ENCODE assay signal across 1 cellular context in the genomic region with DNA sequence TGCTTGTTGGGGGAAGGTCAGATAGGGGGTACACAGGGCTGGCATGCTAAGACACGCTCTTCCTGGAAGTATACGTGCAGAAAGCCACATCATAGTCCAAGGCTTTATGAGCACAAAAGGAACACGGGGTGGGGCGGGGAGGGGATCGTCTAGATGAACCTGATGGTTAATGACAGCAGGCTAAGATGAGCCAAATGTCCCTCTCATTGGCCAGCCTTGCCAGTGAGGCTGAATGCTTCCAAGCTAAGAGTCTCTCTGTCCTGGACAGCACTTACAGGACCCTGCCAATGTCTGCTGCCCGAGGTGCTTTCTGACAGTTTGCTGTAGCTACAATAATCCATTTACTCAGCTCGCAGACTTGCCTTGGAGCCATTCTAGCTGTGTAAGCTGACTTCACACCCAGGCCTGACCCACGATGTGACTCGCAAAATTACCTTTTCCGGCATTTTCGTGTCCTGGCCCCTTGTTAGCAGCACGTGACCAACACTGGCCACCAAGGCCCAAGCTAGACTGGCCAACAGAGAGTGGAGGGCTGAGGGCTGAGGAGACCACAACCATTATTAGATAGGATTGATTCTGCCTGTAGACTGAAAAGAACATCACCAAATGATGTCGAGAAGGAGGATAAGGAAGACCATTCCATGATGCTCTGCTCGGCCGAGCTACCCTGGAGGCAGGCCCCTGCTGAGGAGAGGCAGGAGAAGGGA.
TF ChIP-seq lines count a peak whose summit lies in the region.

No MANE protein-coding gene starts in this region.

TF ChIP-seq in SK-N-SH, 30 proteins besides CTCF, POLR2A, EP300 and RAD21 (continued from another document):
- TF ChIP-seq, protein P1, sequence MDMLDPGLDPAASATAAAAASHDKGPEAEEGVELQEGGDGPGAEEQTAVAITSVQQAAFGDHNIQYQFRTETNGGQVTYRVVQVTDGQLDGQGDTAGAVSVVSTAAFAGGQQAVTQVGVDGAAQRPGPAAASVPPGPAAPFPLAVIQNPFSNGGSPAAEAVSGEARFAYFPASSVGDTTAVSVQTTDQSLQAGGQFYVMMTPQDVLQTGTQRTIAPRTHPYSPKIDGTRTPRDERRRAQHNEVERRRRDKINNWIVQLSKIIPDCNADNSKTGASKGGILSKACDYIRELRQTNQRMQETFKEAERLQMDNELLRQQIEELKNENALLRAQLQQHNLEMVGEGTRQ (IDR thresholded peaks at IDR 0.05; ENCODE audit: borderline replicate concordance, low read depth, low read length), result no peak
- no peak for TF ChIP-seq NRF1 (IDR thresholded peaks at IDR 0.05; ENCODE audit: low read depth, low read length)
- TF ChIP-seq YY1 (IDR thresholded peaks at IDR 0.05; ENCODE audit: low read depth), result no peak
- TF ChIP-seq NFIC (IDR thresholded peaks at IDR 0.05; ENCODE audit: borderline replicate concordance), result no peak
- no peak for TF ChIP-seq GABPA (IDR thresholded peaks at IDR 0.05; ENCODE audit: low read depth)
- TF ChIP-seq FOXJ3 (CRISPR knock-in tag; IDR thresholded peaks at IDR 0.05), result no peak
- no peak for TF ChIP-seq SIN3A (IDR thresholded peaks at IDR 0.05; ENCODE audit: borderline replicate concordance, low read depth, low read length)
- TF ChIP-seq, protein P2, sequence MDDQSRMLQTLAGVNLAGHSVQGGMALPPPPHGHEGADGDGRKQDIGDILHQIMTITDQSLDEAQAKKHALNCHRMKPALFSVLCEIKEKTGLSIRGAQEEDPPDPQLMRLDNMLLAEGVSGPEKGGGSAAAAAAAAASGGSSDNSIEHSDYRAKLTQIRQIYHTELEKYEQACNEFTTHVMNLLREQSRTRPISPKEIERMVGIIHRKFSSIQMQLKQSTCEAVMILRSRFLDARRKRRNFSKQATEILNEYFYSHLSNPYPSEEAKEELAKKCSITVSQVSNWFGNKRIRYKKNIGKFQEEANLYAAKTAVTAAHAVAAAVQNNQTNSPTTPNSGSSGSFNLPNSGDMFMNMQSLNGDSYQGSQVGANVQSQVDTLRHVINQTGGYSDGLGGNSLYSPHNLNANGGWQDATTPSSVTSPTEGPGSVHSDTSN (IDR thresholded peaks at IDR 0.05), result no peak
- no peak for TF ChIP-seq POLR2AphosphoS5 (IDR thresholded peaks at IDR 0.05; ENCODE audit: low read depth, low read length)
- TF ChIP-seq, protein P3, sequence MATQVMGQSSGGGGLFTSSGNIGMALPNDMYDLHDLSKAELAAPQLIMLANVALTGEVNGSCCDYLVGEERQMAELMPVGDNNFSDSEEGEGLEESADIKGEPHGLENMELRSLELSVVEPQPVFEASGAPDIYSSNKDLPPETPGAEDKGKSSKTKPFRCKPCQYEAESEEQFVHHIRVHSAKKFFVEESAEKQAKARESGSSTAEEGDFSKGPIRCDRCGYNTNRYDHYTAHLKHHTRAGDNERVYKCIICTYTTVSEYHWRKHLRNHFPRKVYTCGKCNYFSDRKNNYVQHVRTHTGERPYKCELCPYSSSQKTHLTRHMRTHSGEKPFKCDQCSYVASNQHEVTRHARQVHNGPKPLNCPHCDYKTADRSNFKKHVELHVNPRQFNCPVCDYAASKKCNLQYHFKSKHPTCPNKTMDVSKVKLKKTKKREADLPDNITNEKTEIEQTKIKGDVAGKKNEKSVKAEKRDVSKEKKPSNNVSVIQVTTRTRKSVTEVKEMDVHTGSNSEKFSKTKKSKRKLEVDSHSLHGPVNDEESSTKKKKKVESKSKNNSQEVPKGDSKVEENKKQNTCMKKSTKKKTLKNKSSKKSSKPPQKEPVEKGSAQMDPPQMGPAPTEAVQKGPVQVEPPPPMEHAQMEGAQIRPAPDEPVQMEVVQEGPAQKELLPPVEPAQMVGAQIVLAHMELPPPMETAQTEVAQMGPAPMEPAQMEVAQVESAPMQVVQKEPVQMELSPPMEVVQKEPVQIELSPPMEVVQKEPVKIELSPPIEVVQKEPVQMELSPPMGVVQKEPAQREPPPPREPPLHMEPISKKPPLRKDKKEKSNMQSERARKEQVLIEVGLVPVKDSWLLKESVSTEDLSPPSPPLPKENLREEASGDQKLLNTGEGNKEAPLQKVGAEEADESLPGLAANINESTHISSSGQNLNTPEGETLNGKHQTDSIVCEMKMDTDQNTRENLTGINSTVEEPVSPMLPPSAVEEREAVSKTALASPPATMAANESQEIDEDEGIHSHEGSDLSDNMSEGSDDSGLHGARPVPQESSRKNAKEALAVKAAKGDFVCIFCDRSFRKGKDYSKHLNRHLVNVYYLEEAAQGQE (IDR thresholded peaks at IDR 0.05; ENCODE audit: low read depth, low read length), result no peak
- TF ChIP-seq RFX5 (IDR thresholded peaks at IDR 0.05; ENCODE audit: low read length), result no peak
- no peak for TF ChIP-seq FOXM1 (IDR thresholded peaks at IDR 0.05; ENCODE audit: low read depth)
- TF ChIP-seq RCOR1 (IDR thresholded peaks at IDR 0.05; ENCODE audit: low read length), result no peak
- TF ChIP-seq, protein P4, sequence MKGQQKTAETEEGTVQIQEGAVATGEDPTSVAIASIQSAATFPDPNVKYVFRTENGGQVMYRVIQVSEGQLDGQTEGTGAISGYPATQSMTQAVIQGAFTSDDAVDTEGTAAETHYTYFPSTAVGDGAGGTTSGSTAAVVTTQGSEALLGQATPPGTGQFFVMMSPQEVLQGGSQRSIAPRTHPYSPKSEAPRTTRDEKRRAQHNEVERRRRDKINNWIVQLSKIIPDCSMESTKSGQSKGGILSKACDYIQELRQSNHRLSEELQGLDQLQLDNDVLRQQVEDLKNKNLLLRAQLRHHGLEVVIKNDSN (IDR thresholded peaks at IDR 0.05; ENCODE audit: borderline replicate concordance, low read depth), result no peak
- TF ChIP-seq CHD2 (IDR thresholded peaks at IDR 0.05; ENCODE audit: low read length, partially characterized antibody), result no peak
- TF ChIP-seq TEAD4 (IDR thresholded peaks at IDR 0.05; ENCODE audit: borderline replicate concordance, insufficient read depth), result no peak
